15 cellular contexts compared by ENCODE assay signal in genomic region chr6:159045826-159046225, GRCh38. TPM values are rescaled to one million over a fixed set of nuclear protein-coding genes. Genes with fewer than 3 reads are reported as not detected.
A peak's percentile ranks its signal among the peaks of the same experiment; 100 is the strongest.
DNase-seq lines count a peak whose midpoint lies in the region; ATAC-seq lines count a peak whose summit lies in the region.
"Had no signal": no experiment of that assay in that cellular context is flagged by ENCODE, and none has a peak within 500 bp of the region (broad histone marks: within the 10 kb centered on the region; RNA-seq: fewer than 3 reads in every experiment).

No MANE protein-coding gene starts in this region.

- no peak for ATAC-seq in activated T-cell treated with anti-CD3 and anti-CD28 coated beads, Interleukin-2, amount 50 U/mL, for 4 hours
- ATAC-seq in stimulated activated effector memory CD8-positive, alpha-beta T cell treated with anti-CD3 and anti-CD28 coated beads, Interleukin-12 subunit alpha, Interleukin-12 subunit beta, amount 100 ng/mL, for 72 hours, result no peak

- H3K4me3 Mint-ChIP-seq in activated T-cell treated with anti-CD3 and anti-CD28 coated beads, Interleukin-2, amount 50 U/mL, for 4 hours, result peak overlapping the region; percentile 77
- peak overlapping the region; percentile 97 for H3K4me3 Mint-ChIP-seq in activated naive CD8-positive, alpha-beta T cell
- peak overlapping the region; percentile 84 for H3K4me3 Mint-ChIP-seq in stimulated activated effector memory CD8-positive, alpha-beta T cell treated with anti-CD3 and anti-CD28 coated beads, Interleukin-12 subunit alpha, Interleukin-12 subunit beta, amount 100 ng/mL, for 72 hours

- H3K27me3 Mint-ChIP-seq in activated T-cell treated with anti-CD3 and anti-CD28 coated beads, Interleukin-2, amount 50 U/mL, for 4 hours (ENCODE audit: low read depth), result no peaks in the 10 kb centered on the region
- H3K27me3 Mint-ChIP-seq in activated naive CD8-positive, alpha-beta T cell, result no peaks in the 10 kb centered on the region

- peak overlapping the region; percentile 98 for H3K27ac Mint-ChIP-seq in activated naive CD8-positive, alpha-beta T cell
- peak overlapping the region; percentile 98 for H3K27ac Mint-ChIP-seq in stimulated activated effector memory CD8-positive, alpha-beta T cell treated with anti-CD3 and anti-CD28 coated beads, Interleukin-12 subunit alpha, Interleukin-12 subunit beta, amount 100 ng/mL, for 72 hours

- peaks cover 40% of the 10 kb centered on the region for H3K36me3 Mint-ChIP-seq in activated T-cell treated with anti-CD3 and anti-CD28 coated beads, Interleukin-2, amount 50 U/mL, for 4 hours (ENCODE audit: insufficient read depth)
- H3K36me3 Mint-ChIP-seq in activated naive CD8-positive, alpha-beta T cell, result peaks cover 29% of the 10 kb centered on the region
- H3K36me3 Mint-ChIP-seq in stimulated activated effector memory CD8-positive, alpha-beta T cell treated with anti-CD3 and anti-CD28 coated beads, Interleukin-12 subunit alpha, Interleukin-12 subunit beta, amount 100 ng/mL, for 72 hours, result peaks cover 47% of the 10 kb centered on the region

- no peaks in the 10 kb centered on the region for H3K9me3 Mint-ChIP-seq in activated T-cell treated with anti-CD3 and anti-CD28 coated beads, Interleukin-2, amount 50 U/mL, for 4 hours
- no peaks in the 10 kb centered on the region for H3K9me3 Mint-ChIP-seq in activated naive CD8-positive, alpha-beta T cell (ENCODE audit: low read depth)
- no peaks in the 10 kb centered on the region for H3K9me3 Mint-ChIP-seq in stimulated activated effector memory CD8-positive, alpha-beta T cell treated with anti-CD3 and anti-CD28 coated beads, Interleukin-12 subunit alpha, Interleukin-12 subunit beta, amount 100 ng/mL, for 72 hours

- peaks cover 51% of the 10 kb centered on the region for H3K4me1 Mint-ChIP-seq in activated T-cell treated with anti-CD3 and anti-CD28 coated beads, Interleukin-2, amount 50 U/mL, for 4 hours (ENCODE audit: low read depth)
- H3K4me1 Mint-ChIP-seq in activated naive CD8-positive, alpha-beta T cell (ENCODE audit: low read depth), result peaks cover 46% of the 10 kb centered on the region
- H3K4me1 Mint-ChIP-seq in stimulated activated effector memory CD8-positive, alpha-beta T cell treated with anti-CD3 and anti-CD28 coated beads, Interleukin-12 subunit alpha, Interleukin-12 subunit beta, amount 100 ng/mL, for 72 hours, result peaks cover 46% of the 10 kb centered on the region

- no peak for DNase-seq in activated T-cell treated with anti-CD3 and anti-CD28 coated beads, Interleukin-2, amount 50 U/mL, for 4 hours
- DNase-seq in activated T-cell treated with anti-CD3 and anti-CD28 coated beads, Interleukin-2, amount 50 U/mL, for 1 hour, result no peak
- DNase-seq in NAMALWA (ENCODE audit: low spot score) (peak; percentile 55), HK-2 (ENCODE audit: unreplicated experiment) (no peak), DMS53 (lab: John Stamatoyannopoulos, UW) (no peak), NCI-H1105 treated with DMSO at 0.1 percent for 48 hours (lab: John Stamatoyannopoulos, UW) (no peak)
- peak in 1 of 2 donors; percentile 47 for DNase-seq in stimulated activated effector memory CD8-positive, alpha-beta T cell treated with anti-CD3 and anti-CD28 coated beads, Interleukin-12 subunit alpha, Interleukin-12 subunit beta, amount 100 ng/mL, for 72 hours (ENCODE audit: low spot score in 2 of 2)
- DNase-seq: cortex of kidney, NCI-H1105, NCI-H345, PC-9, transverse colon had no signal

RNA-seq across cellular contexts. Expression of gene TAGAP, which starts 1.0 kb away (rescaled TPM):
- 100 to 1,000 TPM; 120 to 132 (median 130) TPM for total RNA-seq in activated T-cell treated with anti-CD3 and anti-CD28 coated beads, Interleukin-2, amount 50 U/mL, for 4 hours
- total RNA-seq: Daoy, fibroblast of lung, PC-9 had no signal

RNA-seq across cellular contexts. Expression of gene RSPH3, which starts 45.8 kb away (rescaled TPM):
- 1 to 10 TPM; 1.6 to 2.1 (median 1.7) TPM for total RNA-seq in activated T-cell treated with anti-CD3 and anti-CD28 coated beads, Interleukin-2, amount 50 U/mL, for 4 hours
